Comparison of ENCODE assay signal across 15 cellular contexts in the genomic region with DNA sequence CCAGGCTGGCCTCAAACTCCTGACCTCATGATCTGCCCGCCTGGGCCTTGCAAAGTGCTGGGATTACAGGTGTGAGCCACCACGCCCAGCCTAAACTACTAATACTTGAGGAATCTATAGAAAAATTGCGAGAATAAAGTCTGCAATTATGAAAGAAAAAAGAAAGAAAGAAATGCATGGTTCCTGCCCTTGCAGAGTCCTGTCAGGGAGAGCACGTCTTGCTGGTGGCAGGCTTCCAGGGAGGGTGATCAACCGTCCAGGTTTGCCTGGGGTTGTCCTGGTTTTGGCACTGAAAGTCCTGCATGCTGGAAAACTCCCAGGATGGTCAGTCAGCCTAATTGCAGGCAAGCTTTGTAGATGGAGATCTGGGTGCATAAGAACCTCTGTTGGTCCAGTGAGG. TPM values are rescaled to one million over a fixed set of nuclear protein-coding genes. Genes with fewer than 3 reads are reported as not detected.
DNase-seq lines count a peak whose midpoint lies in the region; FAIRE-seq and TF ChIP-seq lines count a peak whose summit lies in the region.
"Had no signal": no experiment of that assay in that cellular context is flagged by ENCODE, and none has a peak within 500 bp of the region (broad histone marks: within the 10 kb centered on the region; RNA-seq: fewer than 3 reads in every experiment).

No MANE protein-coding gene starts in this region.

- DNase-seq in EH (ENCODE audit: low read depth) = peak; percentile 19
- DNase-seq in RPMI7951 (ENCODE audit: low read depth) = peak; percentile 77
- no peak for DNase-seq in H1 (ENCODE audit: low read depth in 1 of 2, low spot score in 2 of 2)
- DNase-seq in neuronal stem cell (ENCODE audit: low spot score) = no peak
- DNase-seq in activated effector memory CD4-positive, alpha-beta T cell treated with Interleukin-2 at 50 U/mL for 16 hours = no peak
- no peak for DNase-seq in mesenchymal stem cell
- DNase-seq in NCI-H748 treated with DMSO at 0.1 percent for 48 hours (lab: John Stamatoyannopoulos, UW) = no peak
- DNase-seq: DMS 273 treated with DMSO at 0.1 percent for 48 hours, GF-D8, GOT3, NCI-H1417, NCI-H187 treated with DMSO at 0.1 percent for 48 hours, NCI-H774, Peyer's patch, SHP77 treated with DMSO at 0.1 percent for 48 hours had no signal

- POLR2A ChIA-PET in H1 (lab: Charles Lee; ENCODE audit: partially characterized antibody) = interaction anchor here (0.6 to 0.7 kb wide), 2 partner anchors 29 to 170 kb away, joined by 3 to 4 read pairs; no protein-coding TSS in a partner anchor

- TF ChIP-seq EP300 in H1 (IDR thresholded peaks at IDR 0.05; ENCODE audit: borderline replicate concordance in 1 of 2, low read depth in 2 of 2, low read length in 2 of 2) = no peak

- no peak overlapping the region for H4K91ac ChIP-seq in H1 (replicated peaks; ENCODE audit: insufficient read length, low read length)
- H4K91ac ChIP-seq in neuronal stem cell (ENCODE audit: low read depth, low read length, poor library complexity) = no peak overlapping the region
- no peak overlapping the region for H4K91ac ChIP-seq in mesenchymal stem cell (ENCODE audit: low read length)

- H3K9me3 ChIP-seq in H1 (ENCODE audit: insufficient read depth in 2 of 2, low read depth in 1 of 2, low read length in 1 of 2) (no peaks in the 10 kb centered on the region), neuronal stem cell (replicated peaks in 1 of 2; ENCODE audit: control insufficient read depth in 2 of 2, insufficient read depth in 1 of 2, low read depth in 1 of 2, low read length in 2 of 2) (peaks cover 0 to 2% of the 10 kb centered on the region in 2 donors), mesenchymal stem cell (ENCODE audit: control insufficient read depth, low read length) (no peaks in the 10 kb centered on the region)
- H3K9me3 ChIP-seq: Peyer's patch had no signal

- TF ChIP-seq CTCF in H1 (IDR thresholded peaks at IDR 0.05; ENCODE audit: control extremely low read depth in 1 of 3, insufficient read depth in 1 of 3, low read depth in 1 of 3, low read length in 3 of 3) = no peak

- no peaks in the 10 kb centered on the region for H3K36me3 ChIP-seq in H1 (ENCODE audit: control insufficient read depth in 2 of 4, insufficient read depth in 4 of 4, low read length in 3 of 4)
- H3K36me3 ChIP-seq in neuronal stem cell (replicated peaks in 1 of 2; ENCODE audit: control insufficient read depth in 2 of 2, insufficient read depth in 2 of 2, low read length in 2 of 2) = no peaks in the 10 kb centered on the region
- H3K36me3 ChIP-seq in mesenchymal stem cell (ENCODE audit: control insufficient read depth in 1 of 2, insufficient read depth in 2 of 2, low read depth in 1 of 2, low read length in 2 of 2) = peaks cover 0 to 5% of the 10 kb centered on the region in 2 experiments
- H3K36me3 ChIP-seq: Peyer's patch had no signal

- H3K18ac ChIP-seq in H1 (ENCODE audit: extremely low read depth, low read length) = no peak overlapping the region
- peak overlapping the region; percentile 46 for H3K18ac ChIP-seq in neuronal stem cell (ENCODE audit: low read length)
- no peak overlapping the region for H3K18ac ChIP-seq in mesenchymal stem cell (ENCODE audit: low read depth in 1 of 2, low read length in 2 of 2)

- H2BK5ac ChIP-seq in H1 (ENCODE audit: low read depth, low read length) (no peak overlapping the region), neuronal stem cell (ENCODE audit: low read length) (no peak overlapping the region), mesenchymal stem cell (ENCODE audit: low read depth, low read length, poor library complexity, severe bottlenecking) (no peak overlapping the region)

- no peak overlapping the region for H3K27ac ChIP-seq in H1 (ENCODE audit: low read depth, low read length)
- no peak overlapping the region for H3K27ac ChIP-seq in neuronal stem cell (replicated peaks; ENCODE audit: low read length)
- no peak overlapping the region for H3K27ac ChIP-seq in mesenchymal stem cell (ENCODE audit: low read length, poor library complexity, severe bottlenecking)
- H3K27ac ChIP-seq: Peyer's patch had no signal

- H3K79me1 ChIP-seq in H1 (ENCODE audit: low read depth, low read length) (no peaks in the 10 kb centered on the region; the same call in 1 of the 2 replicates), neuronal stem cell (ENCODE audit: low read depth, low read length) (no peaks in the 10 kb centered on the region), mesenchymal stem cell (replicated peaks; ENCODE audit: low read length, poor library complexity, severe bottlenecking) (peaks cover 13% of the 10 kb centered on the region)

- H3K14ac ChIP-seq in H1 (ENCODE audit: insufficient read length) (no peak overlapping the region), neuronal stem cell (ENCODE audit: low read length) (no peak overlapping the region), mesenchymal stem cell (ENCODE audit: low read length in 2 of 2) (no peak overlapping the region)

- 92% methylated on average over 5 of the region's 5 CpGs; no CpG with 5 or more reads in 1 of the 2 experiments for WGBS in H1 (ENCODE audit: extremely low coverage in 1 of 2, insufficient coverage in 1 of 2, insufficient read length in 1 of 2, insufficient replicate concordance in 2 of 2, low coverage in 1 of 2, low lambda C conversion rate in 2 of 2, missing lambda C conversion rate in 1 of 2), 2 experiments
- no CpG with 5 or more reads among the region's 5 CpGs for WGBS in neuronal stem cell (ENCODE audit: extremely low coverage in 2 of 2, insufficient read length in 2 of 2, insufficient replicate concordance in 1 of 2), 2 donors
- WGBS in mesenchymal stem cell = 76% methylated on average over 3 of the region's 5 CpGs

- H3K23ac ChIP-seq in H1 (ENCODE audit: insufficient read length) (no peak overlapping the region), neuronal stem cell (ENCODE audit: low read depth, low read length, poor library complexity) (no peak overlapping the region), mesenchymal stem cell (ENCODE audit: low read length in 2 of 2) (no peak overlapping the region)

- TF ChIP-seq RAD21 in H1 (IDR thresholded peaks at IDR 0.05 in 1 of 2, conservative IDR thresholded peaks at IDR 0.05 in 1 of 2; ENCODE audit: low read depth in 2 of 2, low read length in 2 of 2) = no peak

- no peak for FAIRE-seq in H1 (lab: Jason Lieb, UNC)

- H3K23me2 ChIP-seq in H1 (ENCODE audit: low read depth, low read length) = no peaks in the 10 kb centered on the region

- H3K4me2 ChIP-seq in H1 (ENCODE audit: insufficient read depth in 1 of 2, low read depth in 2 of 2, low read length in 2 of 2) (no peak overlapping the region), neuronal stem cell (ENCODE audit: insufficient read depth, low read length, poor library complexity, severe bottlenecking) (no peak overlapping the region), mesenchymal stem cell (ENCODE audit: low read length, poor library complexity, severe bottlenecking) (no peak overlapping the region)

- no peak overlapping the region for H3K9ac ChIP-seq in H1 (replicated peaks in 1 of 4; ENCODE audit: extremely low read depth in 1 of 4, low read depth in 3 of 4, low read length in 3 of 4)
- H3K9ac ChIP-seq in neuronal stem cell (ENCODE audit: low read depth, low read length, poor library complexity) = no peak overlapping the region
- no peak overlapping the region for H3K9ac ChIP-seq in mesenchymal stem cell (ENCODE audit: low read length)

- CTCF ChIA-PET in H1 (lab: Charles Lee; ENCODE audit: partially characterized antibody) = interaction anchor here (0.8 to 2.2 kb wide), 3 partner anchors 29 to 41 kb away, joined by 3 to 8 read pairs (median 4); no protein-coding TSS in a partner anchor

- H2AK5ac ChIP-seq in H1 (ENCODE audit: low read depth, low read length) = no peak overlapping the region
- no peak overlapping the region for H2AK5ac ChIP-seq in neuronal stem cell (ENCODE audit: low read depth, low read length)
- no peak overlapping the region for H2AK5ac ChIP-seq in mesenchymal stem cell (ENCODE audit: low read length, severe bottlenecking)

- H3K79me2 ChIP-seq in H1 (ENCODE audit: control insufficient read depth in 1 of 2, insufficient read depth in 2 of 2, low read length in 2 of 2) = no peaks in the 10 kb centered on the region

- no peak overlapping the region for H3K56ac ChIP-seq in H1 (replicated peaks; ENCODE audit: insufficient read length, low read depth, low read length)

- no peak overlapping the region for H4K5ac ChIP-seq in H1 (ENCODE audit: insufficient read length, low read depth, low read length)

- TF ChIP-seq POLR2A in H1 (IDR thresholded peaks at IDR 0.05; ENCODE audit: control extremely low read depth in 1 of 2, low read depth in 2 of 2, low read length in 2 of 2) = no peak

- no peaks in the 10 kb centered on the region for H4K20me1 ChIP-seq in H1 (replicated peaks in 1 of 2; ENCODE audit: control insufficient read depth in 1 of 2, insufficient read depth in 2 of 2, low read length in 2 of 2)

- H3K4me1 ChIP-seq in H1 (replicated peaks in 1 of 4; ENCODE audit: control insufficient read depth in 3 of 4, insufficient read depth in 4 of 4, low read length in 3 of 4) (no peaks in the 10 kb centered on the region; a peak in 2 of 7 replicates), neuronal stem cell (ENCODE audit: control insufficient read depth in 2 of 2, insufficient read depth in 1 of 2, low read depth in 1 of 2, low read length in 2 of 2) (peaks cover 0 to 2% of the 10 kb centered on the region in 2 donors), mesenchymal stem cell (ENCODE audit: control insufficient read depth, insufficient read depth, low read depth, low read length) (peaks cover 23% of the 10 kb centered on the region)

- H2BK15ac ChIP-seq in H1 (ENCODE audit: low read length) (peak overlapping the region; percentile 61), neuronal stem cell (ENCODE audit: low read length) (no peak overlapping the region), mesenchymal stem cell (ENCODE audit: low read depth, poor library complexity, severe bottlenecking) (no peak overlapping the region)

- H2BK120ac ChIP-seq in H1 (replicated peaks; ENCODE audit: low read depth, low read length) = no peak overlapping the region
- H2BK120ac ChIP-seq in neuronal stem cell (ENCODE audit: low read depth, low read length) = no peak overlapping the region
- H2BK120ac ChIP-seq in mesenchymal stem cell (ENCODE audit: low read depth, low read length) = no peak overlapping the region

- 0 out of 2 replicates have a peak overlapping the region, but pooled peaks have one; percentile 80 for H2BK20ac ChIP-seq in H1 (ENCODE audit: low read length)

- H2AFZ ChIP-seq in H1 (ENCODE audit: low read length) (no peak overlapping the region), neuronal stem cell (ENCODE audit: low read length) (no peak overlapping the region), mesenchymal stem cell (ENCODE audit: low read depth, low read length) (no peak overlapping the region)

- H4K8ac ChIP-seq in H1 (ENCODE audit: extremely low read depth, insufficient read depth, low read length) = no peak overlapping the region
- no peak overlapping the region for H4K8ac ChIP-seq in neuronal stem cell (ENCODE audit: low read depth, low read length)
- no peak overlapping the region for H4K8ac ChIP-seq in mesenchymal stem cell (ENCODE audit: low read length)

- H3K27me3 ChIP-seq in H1 (replicated peaks in 1 of 4; ENCODE audit: control insufficient read depth in 3 of 4, extremely low read depth in 1 of 4, insufficient read depth in 3 of 4, low read length in 3 of 4) (no peaks in the 10 kb centered on the region), neuronal stem cell (ENCODE audit: control insufficient read depth in 3 of 3, insufficient read depth in 3 of 3, low read depth in 1 of 3, low read length in 3 of 3) (peaks cover 0 to 23% (median 0%) of the 10 kb centered on the region in 3 experiments), mesenchymal stem cell (ENCODE audit: control insufficient read depth in 1 of 2, insufficient read depth in 1 of 2, low read length in 2 of 2) (peaks cover 0 to 56% of the 10 kb centered on the region in 2 experiments)
- H3K27me3 ChIP-seq: Peyer's patch had no signal

- no peak overlapping the region for H3K4me3 ChIP-seq in H1 (ENCODE audit: extremely low read depth in 1 of 4, insufficient read depth in 2 of 4, low read depth in 3 of 4, low read length in 4 of 4)
- no peak overlapping the region for H3K4me3 ChIP-seq in neuronal stem cell (ENCODE audit: low read length in 2 of 2)
- no peak overlapping the region for H3K4me3 ChIP-seq in mesenchymal stem cell (ENCODE audit: insufficient read depth in 1 of 2, low read depth in 1 of 2, low read length in 2 of 2)
- H3K4me3 ChIP-seq: Peyer's patch had no signal

- H2BK12ac ChIP-seq in H1 (ENCODE audit: low read depth, low read length) = peak overlapping the region; percentile 39; the same call in 1 of the 2 replicates
- no peak overlapping the region for H2BK12ac ChIP-seq in neuronal stem cell (ENCODE audit: low read length)
- no peak overlapping the region for H2BK12ac ChIP-seq in mesenchymal stem cell (ENCODE audit: low read length in 2 of 2)

- H3K4ac ChIP-seq in H1 (replicated peaks; ENCODE audit: insufficient read length, low read depth, low read length) (no peak overlapping the region), neuronal stem cell (ENCODE audit: low read length) (no peak overlapping the region), mesenchymal stem cell (ENCODE audit: low read depth in 1 of 2, low read length in 2 of 2) (no peak overlapping the region)

RNA-seq across cellular contexts. Expression of a gene that starts 21.5 kb away (rescaled TPM):
- 49.3 and 58.5 TPM in 2 replicates for total RNA-seq in RPMI7951 (2014; rRNA removed; shearing (Covaris generic))
- 5.3 and 7.1 TPM in 2 replicates for total RNA-seq in H1 (2021; fragmentation: NEBNext Ultra II Directional; extraction: Animal tissue kit (Norgen Biotek cat#: 25700))
- polyA plus RNA-seq in H1 (2011; rRNA removed) = 2.1 and 3.8 TPM in 2 replicates
- 4.4 TPM for polyA plus RNA-seq in H1 (2011; cell fraction: cytosol; rRNA removed)
- 11.5 TPM for polyA plus RNA-seq in H1 (2011; cell fraction: nucleus; rRNA removed)
- polyA plus RNA-seq in H1 (2012, experiment 1 of 2) = 2.1 to 3.7 TPM (median 2.8 TPM) in 4 replicates
- polyA plus RNA-seq in H1 (2012, experiment 2 of 2) = 1.6 TPM
- 4.3 TPM for polyA plus RNA-seq in H1 (2013, experiment 1 of 2)
- 4.4 TPM for polyA plus RNA-seq in H1 (2013, experiment 2 of 2)
- polyA minus RNA-seq in H1 (2011; rRNA and poly(A)+ RNA removed) = 3.3 and 3.9 TPM in 2 replicates
- polyA minus RNA-seq in H1 (2011; cell fraction: cytosol; rRNA and poly(A)+ RNA removed) = 4.9 TPM
- 7.5 TPM for polyA minus RNA-seq in H1 (2011; cell fraction: nucleus; rRNA and poly(A)+ RNA removed)
- polyA plus RNA-seq in neuronal stem cell (2013, experiment 1 of 2) = 1.3 TPM
- 1.1 TPM for polyA plus RNA-seq in neuronal stem cell (2013, experiment 2 of 2)
- polyA plus RNA-seq in mesenchymal stem cell (2013, experiment 1 of 2) = 28.1 TPM
- polyA plus RNA-seq in mesenchymal stem cell (2013, experiment 2 of 2) = 25.8 TPM

Comparison
In these comparisons a context has a peak if more than half of its experiments do, and no peak if none do; other contexts are left out.
1. DNase-seq: peak in EH (single experiment) and RPMI7951 (single experiment); none in H1 (0 of 2), neuronal stem cell (single experiment), activated effector memory CD4-positive, alpha-beta T cell treated with Interleukin-2 at 50 U/mL for 16 hours (single experiment), mesenchymal stem cell (single experiment) and NCI-H748 treated with DMSO at 0.1 percent for 48 hours (single experiment).